ENCODE assay signal across 28 cellular contexts in the genomic region with DNA sequence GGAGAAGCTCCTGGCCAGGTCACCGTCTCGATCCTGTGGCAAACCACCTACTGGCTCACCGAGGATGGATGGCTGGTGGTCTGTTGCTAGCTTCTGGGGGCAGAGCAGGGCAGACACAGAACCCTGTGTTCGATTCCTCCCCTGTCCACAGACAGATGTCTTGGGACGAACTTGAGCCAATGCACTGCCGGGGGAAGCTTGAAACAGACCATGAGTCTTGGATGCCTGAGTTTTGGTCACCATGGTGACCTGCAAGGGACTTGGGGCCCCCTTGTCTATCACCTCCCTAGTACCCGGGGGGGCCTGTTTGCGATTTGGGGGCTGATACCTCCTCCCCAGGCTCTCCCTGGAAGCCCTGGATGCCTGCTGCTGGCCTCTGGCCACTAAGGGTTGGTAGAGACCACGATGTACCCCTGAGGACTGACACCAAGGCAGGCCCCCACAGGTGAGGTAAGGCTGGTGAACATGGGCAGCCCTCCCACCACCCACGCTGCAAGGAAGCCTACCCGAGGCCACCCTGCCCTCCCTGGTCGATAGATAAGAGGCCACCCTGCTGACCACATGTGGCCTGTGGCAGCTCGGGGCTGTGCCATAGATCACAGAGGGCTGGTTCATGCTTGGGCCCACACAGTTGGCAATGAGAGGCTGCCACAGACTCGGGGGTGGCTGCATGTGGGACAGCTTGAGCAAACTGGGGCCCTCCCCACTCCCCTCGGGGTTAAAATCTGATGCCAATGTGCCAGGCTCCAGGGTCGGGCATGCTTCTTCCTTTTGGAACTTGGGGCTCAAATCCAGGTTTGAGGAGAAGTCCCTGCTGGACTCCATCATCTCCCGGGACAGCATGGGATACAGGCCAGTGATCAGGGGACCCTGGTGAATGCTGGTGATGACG. TPM values are rescaled to one million over a fixed set of nuclear protein-coding genes. Genes with fewer than 3 reads are reported as not detected.
"Had no signal": no experiment of that assay in that cellular context is flagged by ENCODE, and none has a peak within 500 bp of the region (broad histone marks: within the 10 kb centered on the region; RNA-seq: fewer than 3 reads in every experiment).

No MANE protein-coding gene starts in this region.

- H3K4me1 ChIP-seq: colonic mucosa, esophagus squamous epithelium, neural progenitor cell, right lobe of liver had no signal

- DNase-seq: activated CD4-positive, alpha-beta memory T cell treated with anti-CD3 and anti-CD28 coated beads, Interleukin-2, amount 10 ng/mL, durations not matched to agents 7 days and 5 days; activated CD4-positive, alpha-beta T cell treated with anti-CD3 and anti-CD28 coated beads for 48 hours; activated gamma-delta T cell treated with Interleukin-2 at 50 U/mL for 16 hours; activated T-cell treated with anti-CD3 and anti-CD28 coated beads, Interleukin-2, amount 50 U/mL, for 4 hours; aorta; cerebellar nuclear complex; colonic mucosa; effector CD8-positive, alpha-beta T cell; esophagus squamous epithelium; foreskin melanocyte; left colon; natural killer cell; right lobe of liver; stimulated activated CD4-positive, alpha-beta T cell treated with anti-CD3 and anti-CD28 coated beads, Interleukin-2, amount 100 ng/mL, for 48 hours; stimulated activated naive CD4-positive, alpha-beta T cell treated with Interleukin-2 at 50 U/mL for 16 hours; T-helper 1 cell; WERI-Rb-1 had no signal

- H3K9me3 Mint-ChIP-seq: activated CD4-positive, alpha-beta memory T cell treated with anti-CD3 and anti-CD28 coated beads, Interleukin-2, amount 10 ng/mL, durations not matched to agents 7 days and 5 days; activated naive CD4-positive, alpha-beta T cell treated with anti-CD3 and anti-CD28 coated beads, Interleukin-2, amount 50 U/mL, for 24 hours; activated T-cell treated with anti-CD3 and anti-CD28 coated beads, Interleukin-2, amount 50 U/mL, for 4 hours; activated T-helper 17 cell treated with anti-CD3 and anti-CD28 coated beads, Interleukin-2, amount 50 U/mL, for 72 hours; brain; natural killer cell; neural progenitor cell had no signal

- H3K4me3 Mint-ChIP-seq: activated CD4-positive, alpha-beta memory T cell treated with anti-CD3 and anti-CD28 coated beads, Interleukin-2, amount 10 ng/mL, durations not matched to agents 7 days and 5 days; activated naive CD4-positive, alpha-beta T cell treated with anti-CD3 and anti-CD28 coated beads, Interleukin-2, amount 50 U/mL, for 24 hours; activated T-cell treated with anti-CD3 and anti-CD28 coated beads, Interleukin-2, amount 50 U/mL, for 4 hours; activated T-helper 17 cell treated with anti-CD3 and anti-CD28 coated beads, Interleukin-2, amount 50 U/mL, for 72 hours; brain; natural killer cell; neural progenitor cell had no signal

- H3K27ac ChIP-seq: cardiac muscle cell, colonic mucosa, epithelial cell of prostate, esophagus squamous epithelium, neural progenitor cell, right lobe of liver, tibial nerve, WERI-Rb-1 had no signal

- H3K4me2 ChIP-seq: neural progenitor cell had no signal

- H3K27me3 Mint-ChIP-seq: activated CD4-positive, alpha-beta memory T cell treated with anti-CD3 and anti-CD28 coated beads, Interleukin-2, amount 10 ng/mL, durations not matched to agents 7 days and 5 days; activated naive CD4-positive, alpha-beta T cell treated with anti-CD3 and anti-CD28 coated beads, Interleukin-2, amount 50 U/mL, for 24 hours; activated T-helper 17 cell treated with anti-CD3 and anti-CD28 coated beads, Interleukin-2, amount 50 U/mL, for 72 hours; brain; progenitor cell of endocrine pancreas had no signal

- H3K4me3 ChIP-seq: cardiac muscle cell, colonic mucosa, esophagus squamous epithelium, neural progenitor cell, right lobe of liver, tibial nerve had no signal

- H3K9ac ChIP-seq: neural progenitor cell had no signal

- H3K4me1 Mint-ChIP-seq: activated naive CD4-positive, alpha-beta T cell treated with anti-CD3 and anti-CD28 coated beads, Interleukin-2, amount 50 U/mL, for 24 hours; activated T-helper 17 cell treated with anti-CD3 and anti-CD28 coated beads, Interleukin-2, amount 50 U/mL, for 72 hours; brain; neural progenitor cell had no signal

- ATAC-seq: activated CD4-positive, CD25-positive, alpha-beta regulatory T cell treated with anti-CD3 and anti-CD28 coated beads, Interleukin-2, amount 50 U/mL, for 24 hours; activated T-cell treated with anti-CD3 and anti-CD28 coated beads, Interleukin-2, amount 50 U/mL, for 4 hours; activated T-helper 17 cell treated with anti-CD3 and anti-CD28 coated beads, Interleukin-2, amount 50 U/mL, for 72 hours; left colon; natural killer cell; right lobe of liver had no signal

- H3K9me3 ChIP-seq: colonic mucosa, esophagus squamous epithelium, right lobe of liver, tibial nerve had no signal

- H3K36me3 ChIP-seq: cardiac muscle cell, colonic mucosa, neural progenitor cell had no signal

- H3K27ac Mint-ChIP-seq: activated CD4-positive, alpha-beta memory T cell treated with anti-CD3 and anti-CD28 coated beads, Interleukin-2, amount 10 ng/mL, durations not matched to agents 7 days and 5 days; activated naive CD4-positive, alpha-beta T cell treated with anti-CD3 and anti-CD28 coated beads, Interleukin-2, amount 50 U/mL, for 24 hours; activated T-helper 17 cell treated with anti-CD3 and anti-CD28 coated beads, Interleukin-2, amount 50 U/mL, for 72 hours; brain; natural killer cell; neural progenitor cell; progenitor cell of endocrine pancreas had no signal

- H3K36me3 Mint-ChIP-seq: activated naive CD4-positive, alpha-beta T cell treated with anti-CD3 and anti-CD28 coated beads, Interleukin-2, amount 50 U/mL, for 24 hours; natural killer cell had no signal

- H3K27me3 ChIP-seq: cardiac muscle cell, colonic mucosa, esophagus squamous epithelium, neural progenitor cell, right lobe of liver, tibial nerve had no signal

- H2AFZ ChIP-seq: neural progenitor cell had no signal

RNA-seq across cellular contexts. Expression of a gene that starts 10.7 kb away (rescaled TPM):
- polyA plus RNA-seq: keratinocyte had no signal

RNA-seq across cellular contexts. Expression of a gene that starts 37.3 kb away (rescaled TPM):
- total RNA-seq: activated T-cell treated with anti-CD3 and anti-CD28 coated beads, Interleukin-2, amount 50 U/mL, for 4 hours; mononuclear cell; natural killer cell had no signal
- polyA plus RNA-seq: keratinocyte had no signal
